In the genomic region with DNA sequence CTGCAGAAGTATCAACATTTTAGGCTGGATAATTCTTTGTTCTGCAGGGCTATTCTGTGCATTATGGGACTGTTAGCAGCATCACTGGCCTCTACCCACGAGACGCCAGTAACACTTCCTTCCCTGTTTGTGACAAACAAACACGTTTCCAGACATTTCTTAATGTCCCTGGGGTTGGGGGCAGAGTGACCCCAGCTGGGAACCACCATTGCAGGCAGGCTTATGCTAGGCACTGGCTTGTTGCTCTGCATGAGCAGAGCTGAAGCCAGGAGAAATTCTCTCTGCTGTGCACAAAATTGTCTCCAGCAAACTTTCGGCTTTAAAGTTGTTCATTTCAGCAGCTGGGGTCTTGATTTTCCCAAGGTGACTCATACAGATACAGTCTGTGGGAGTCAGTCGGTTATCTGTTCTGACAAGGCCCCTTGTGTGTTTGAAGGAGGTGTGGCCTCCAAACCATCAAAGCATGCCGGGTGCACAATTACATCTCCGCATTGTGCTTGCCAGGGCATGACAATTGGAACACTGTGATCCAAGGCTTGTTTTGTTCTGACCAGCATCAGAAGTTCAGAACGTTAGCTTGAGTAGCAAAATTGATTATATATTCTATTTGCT, we compare ENCODE assay signal across 13 cellular contexts.
DNase-seq lines count a peak whose midpoint lies in the region; ATAC-seq and TF ChIP-seq lines count a peak whose summit lies in the region.
"Had no signal": no experiment of that assay in that cellular context is flagged by ENCODE, and none has a peak within 500 bp of the region (broad histone marks: within the 10 kb centered on the region; RNA-seq: fewer than 3 reads in every experiment).

No MANE protein-coding gene starts in this region.

- no peak overlapping the region for H3K4me2 ChIP-seq in Karpas-422 (ENCODE audit: low read depth, low read length, poor library complexity, severe bottlenecking)

- H3K27me3 ChIP-seq in dorsolateral prefrontal cortex (no peaks in the 10 kb centered on the region), suprapubic skin (no peaks in the 10 kb centered on the region), Karpas-422 (ENCODE audit: low read length) (no peaks in the 10 kb centered on the region)

- no peak overlapping the region for H2AFZ ChIP-seq in Karpas-422 (ENCODE audit: low read length)

- no peak overlapping the region for H3K27ac Mint-ChIP-seq in nephron progenitor cell
- H3K27ac Mint-ChIP-seq: natural killer cell treated with Interleukin-12 subunit alpha and Interleukin-12 subunit beta and Interleukin-15 and Interleukin-18, amount 100 ng/mL, for 72 hours had no signal

- H3K4me1 Mint-ChIP-seq in nephron progenitor cell: no peaks in the 10 kb centered on the region

- no peaks in the 10 kb centered on the region for H3K36me3 Mint-ChIP-seq in nephron progenitor cell (ENCODE audit: low read depth)
- H3K36me3 Mint-ChIP-seq: CD14-positive monocyte; natural killer cell treated with Interleukin-12 subunit alpha and Interleukin-12 subunit beta and Interleukin-15 and Interleukin-18, amount 100 ng/mL, for 72 hours had no signal

- no peak for TF ChIP-seq EP300 in suprapubic skin (IDR thresholded peaks at IDR 0.05)

- 32% methylated on average over 7 of the region's 8 CpGs for WGBS in suprapubic skin

- no peak for TF ChIP-seq POLR2A in suprapubic skin (IDR thresholded peaks at IDR 0.05)

- H3K9me3 ChIP-seq in suprapubic skin (no peaks in the 10 kb centered on the region), Karpas-422 (ENCODE audit: low read length) (no peaks in the 10 kb centered on the region)

- TF ChIP-seq CTCF in dorsolateral prefrontal cortex (IDR thresholded peaks at IDR 0.05 in 54 of 56, conservative IDR thresholded peaks at IDR 0.05 in 2 of 56; ENCODE audit: low read depth in 1 of 56, partially characterized antibody in 56 of 56): peak in 5 of 56 donors; percentile 12 to 30 (median 19)
- TF ChIP-seq CTCF in nephron progenitor cell (IDR thresholded peaks at IDR 0.05): no peak
- no peak for TF ChIP-seq CTCF in suprapubic skin (IDR thresholded peaks at IDR 0.05)

- no peaks in the 10 kb centered on the region for H3K9me2 ChIP-seq in Karpas-422 (replicated peaks; ENCODE audit: insufficient read depth, low read length)

- ATAC-seq in GM18519 (IDR thresholded peaks at IDR 0.05; ENCODE audit: low FRiP score, unreplicated experiment) (peak; percentile 94), HG03103 (IDR thresholded peaks at IDR 0.05; ENCODE audit: low read depth, unreplicated experiment) (peak; percentile 93), GM18870 (IDR thresholded peaks at IDR 0.05; ENCODE audit: unreplicated experiment) (no peak)
- ATAC-seq: natural killer cell treated with Interleukin-12 subunit alpha and Interleukin-12 subunit beta and Interleukin-15 and Interleukin-18, amount 100 ng/mL, for 72 hours had no signal

- H3K4me1 ChIP-seq in suprapubic skin (no peaks in the 10 kb centered on the region), Karpas-422 (ENCODE audit: low read length) (no peaks in the 10 kb centered on the region)

- peak overlapping the region in 19 of 59 donors; percentile 6 to 34 (median 19) for H3K4me3 ChIP-seq in dorsolateral prefrontal cortex
- H3K4me3 ChIP-seq in suprapubic skin: no peak overlapping the region
- H3K4me3 ChIP-seq in Karpas-422 (ENCODE audit: low read length): no peak overlapping the region

- H3K36me3 ChIP-seq in suprapubic skin (no peaks in the 10 kb centered on the region), Karpas-422 (ENCODE audit: insufficient read depth, low read length) (no peaks in the 10 kb centered on the region)

- no peak overlapping the region for H3K9ac ChIP-seq in Karpas-422 (ENCODE audit: low read length)

- H4K20me1 ChIP-seq in Karpas-422 (ENCODE audit: insufficient read depth, low read depth, low read length): no peaks in the 10 kb centered on the region

- intact Hi-C loops in dorsolateral prefrontal cortex (cut with DNase I): loop anchor here in 1 of 2 donors (2.0 to 5.0 kb wide), 2 partner anchors 68 to 127 kb away; no protein-coding TSS in a partner anchor

- peak in 9 of 10 donors; percentile 48 to 92 (median 78) for DNase-seq in dorsolateral prefrontal cortex
- DNase-seq in nephron progenitor cell: peak; percentile 6
- no peak for DNase-seq in stimulated activated CD8-positive, alpha-beta memory T cell treated with anti-CD3 and anti-CD28 coated beads, Interleukin-4, amount 100 ng/mL, for 48 hours
- DNase-seq in suprapubic skin (ENCODE audit: low spot score in 2 of 2): no peak
- no peak for DNase-seq in Karpas-422
- DNase-seq: activated T-cell treated with anti-CD3 and anti-CD28 coated beads, Interleukin-2, amount 50 U/mL, for 48 hours; stimulated activated CD4-positive, alpha-beta T cell treated with anti-CD3 and anti-CD28 coated beads, Interleukin-2, amount 100 ng/mL, for 24 hours had no signal

- H3K79me2 ChIP-seq in Karpas-422 (ENCODE audit: low read length): no peaks in the 10 kb centered on the region

- H3K27ac ChIP-seq in dorsolateral prefrontal cortex: peak overlapping the region in 58 of 59 donors; percentile 57 to 98 (median 90)
- H3K27ac ChIP-seq in suprapubic skin: no peak overlapping the region
- no peak overlapping the region for H3K27ac ChIP-seq in Karpas-422 (ENCODE audit: low read length)
- H3K27ac ChIP-seq: VCaP had no signal

- H3K9me3 Mint-ChIP-seq in nephron progenitor cell: no peaks in the 10 kb centered on the region

- peaks cover 4% of the 10 kb centered on the region for H3K27me3 Mint-ChIP-seq in nephron progenitor cell (ENCODE audit: low read depth, poor library complexity)
- H3K27me3 Mint-ChIP-seq: natural killer cell treated with Interleukin-12 subunit alpha and Interleukin-12 subunit beta and Interleukin-15 and Interleukin-18, amount 100 ng/mL, for 72 hours had no signal

- H3K4me3 Mint-ChIP-seq in nephron progenitor cell: no peak overlapping the region
- H3K4me3 Mint-ChIP-seq: CD14-positive monocyte; natural killer cell treated with Interleukin-12 subunit alpha and Interleukin-12 subunit beta and Interleukin-15 and Interleukin-18, amount 100 ng/mL, for 72 hours had no signal

Comparison
In these comparisons a context has a peak if more than half of its experiments do, and no peak if none do; other contexts are left out.
1. DNase-seq: peak in dorsolateral prefrontal cortex (9 of 10) and nephron progenitor cell (single experiment); none in stimulated activated CD8-positive, alpha-beta memory T cell treated with anti-CD3 and anti-CD28 coated beads, Interleukin-4, amount 100 ng/mL, for 48 hours (single experiment), suprapubic skin (0 of 2) and Karpas-422 (single experiment).
2. H3K27ac ChIP-seq: peak in dorsolateral prefrontal cortex (58 of 59); none in suprapubic skin (single experiment) and Karpas-422 (single experiment).